In genomic region chr1:88985692-88986091, GRCh38 we compare ENCODE assay signal across 9 cellular contexts. TPM values are rescaled to one million over a fixed set of nuclear protein-coding genes. Genes with fewer than 3 reads are reported as not detected.
DNase-seq lines count a peak whose midpoint lies in the region; ATAC-seq and TF ChIP-seq lines count a peak whose summit lies in the region.
"Had no signal": no experiment of that assay in that cellular context is flagged by ENCODE, and none has a peak within 500 bp of the region (broad histone marks: within the 10 kb centered on the region; RNA-seq: fewer than 3 reads in every experiment).

No MANE protein-coding gene starts in this region.

- H3K4me2 ChIP-seq in Loucy (ENCODE audit: low read depth, low read length, poor library complexity, severe bottlenecking), result peak overlapping the region; percentile 74

- no peaks in the 10 kb centered on the region for H3K9me3 Mint-ChIP-seq in CD4-positive, CD25-positive, alpha-beta regulatory T cell

- H3K27ac ChIP-seq in CD4-positive, CD25-positive, alpha-beta regulatory T cell (ENCODE audit: insufficient read depth, low read length, poor library complexity, severe bottlenecking), result peak overlapping the region; percentile 44
- H3K27ac ChIP-seq in cingulate gyrus (ENCODE audit: low read depth, low read length), result peak overlapping the region; percentile 58

- peaks cover 21% of the 10 kb centered on the region for H3K36me3 Mint-ChIP-seq in CD4-positive, CD25-positive, alpha-beta regulatory T cell

- no peaks in the 10 kb centered on the region for H3K9me3 ChIP-seq in CD4-positive, CD25-positive, alpha-beta regulatory T cell (ENCODE audit: control insufficient read depth in 2 of 2, low read length in 2 of 2)
- H3K9me3 ChIP-seq in Loucy (ENCODE audit: insufficient read depth, low read depth, low read length), result no peaks in the 10 kb centered on the region

- no peak overlapping the region for H3K9ac ChIP-seq in Loucy (ENCODE audit: low read depth, low read length, poor library complexity, severe bottlenecking)

- TF ChIP-seq CTCF in Loucy (conservative IDR thresholded peaks at IDR 0.05; ENCODE audit: low read length), result no peak
- no peak for TF ChIP-seq CTCF in omental fat pad (IDR thresholded peaks at IDR 0.05)

- peaks cover 90% of the 10 kb centered on the region for H3K79me2 ChIP-seq in Loucy (ENCODE audit: insufficient read depth, low read length)

- DNase-seq in CD4-positive, CD25-positive, alpha-beta regulatory T cell, result no peak
- no peak for DNase-seq in omental fat pad (ENCODE audit: low spot score)
- DNase-seq in COLO829 (ENCODE audit: low spot score), result no peak
- no peak for DNase-seq in kidney glomerular epithelial cell (lab: John Stamatoyannopoulos, UW)
- DNase-seq: activated naive CD8-positive, alpha-beta T cell treated with anti-CD3 and anti-CD28 coated beads, Interleukin-2, amount 10 ng/mL, durations not matched to agents 7 days and 5 days had no signal

- H3K27me3 Mint-ChIP-seq in CD4-positive, CD25-positive, alpha-beta regulatory T cell, result no peaks in the 10 kb centered on the region
- H3K27me3 Mint-ChIP-seq: activated naive CD8-positive, alpha-beta T cell treated with anti-CD3 and anti-CD28 coated beads, Interleukin-2, amount 10 ng/mL, durations not matched to agents 7 days and 5 days had no signal

- no peak overlapping the region for H2AFZ ChIP-seq in Loucy (ENCODE audit: low read length)

- ATAC-seq in CD4-positive, CD25-positive, alpha-beta regulatory T cell (ENCODE audit: low read depth in 2 of 2), result no peak
- ATAC-seq in omental fat pad (ENCODE audit: low FRiP score), result peak; percentile 31
- ATAC-seq in GM21515 (IDR thresholded peaks at IDR 0.05; ENCODE audit: unreplicated experiment), result no peak
- no peak for ATAC-seq in GM21529 (IDR thresholded peaks at IDR 0.05; ENCODE audit: unreplicated experiment)

- peaks cover 24% of the 10 kb centered on the region for H4K20me1 ChIP-seq in Loucy (ENCODE audit: insufficient read depth, low read length, poor library complexity, severe bottlenecking)

- H3K4me3 ChIP-seq in CD4-positive, CD25-positive, alpha-beta regulatory T cell (ENCODE audit: low read depth, low read length), result no peak overlapping the region
- H3K4me3 ChIP-seq in Loucy (ENCODE audit: low read length, poor library complexity, severe bottlenecking), result no peak overlapping the region

- H3K27me3 ChIP-seq in CD4-positive, CD25-positive, alpha-beta regulatory T cell (ENCODE audit: control insufficient read depth, insufficient read depth, low read length), result no peaks in the 10 kb centered on the region
- no peaks in the 10 kb centered on the region for H3K27me3 ChIP-seq in Loucy (ENCODE audit: insufficient read depth, low read length, poor library complexity, severe bottlenecking)

- peaks cover 32 to 81% (median 68%) of the 10 kb centered on the region in 4 donors for H3K4me1 Mint-ChIP-seq in CD4-positive, CD25-positive, alpha-beta regulatory T cell

- H3K4me3 Mint-ChIP-seq in CD4-positive, CD25-positive, alpha-beta regulatory T cell, result no peak overlapping the region
- H3K4me3 Mint-ChIP-seq: activated naive CD8-positive, alpha-beta T cell treated with anti-CD3 and anti-CD28 coated beads, Interleukin-2, amount 10 ng/mL, durations not matched to agents 7 days and 5 days had no signal

- H3K9me2 ChIP-seq in Loucy (replicated peaks; ENCODE audit: low read depth, low read length), result no peaks in the 10 kb centered on the region

- no peaks in the 10 kb centered on the region; the same call in 1 of the 2 replicates for H3F3A ChIP-seq in Loucy (ENCODE audit: low read depth)

- H3K4me1 ChIP-seq in CD4-positive, CD25-positive, alpha-beta regulatory T cell (ENCODE audit: control insufficient read depth, insufficient read depth, low read length, poor library complexity, severe bottlenecking), result peaks cover 20% of the 10 kb centered on the region
- H3K4me1 ChIP-seq in Loucy (ENCODE audit: insufficient read depth, low read length, poor library complexity, severe bottlenecking), result peaks cover 47% of the 10 kb centered on the region

- peaks cover 18% of the 10 kb centered on the region for H3K36me3 ChIP-seq in CD4-positive, CD25-positive, alpha-beta regulatory T cell (ENCODE audit: control insufficient read depth, insufficient read depth, low read length)
- H3K36me3 ChIP-seq in Loucy (ENCODE audit: insufficient read depth, low read length), result peaks cover 14% of the 10 kb centered on the region; the same call in 1 of the 2 replicates

- peak overlapping the region in 2 of 3 donors; percentile 37 to 75 for H3K27ac Mint-ChIP-seq in CD4-positive, CD25-positive, alpha-beta regulatory T cell

RNA-seq across cellular contexts. Expression of gene KYAT3, which starts 6.7 kb away (rescaled TPM):
- 16.5 TPM for total RNA-seq in CD4-positive, CD25-positive, alpha-beta regulatory T cell
- 10 to 100 TPM; 20.4 to 32.0 (median 24.4) TPM for polyA plus RNA-seq in CD4-positive, CD25-positive, alpha-beta regulatory T cell
- 10 to 100 TPM; 23.8 to 44.6 (median 27.2) TPM for total RNA-seq in omental fat pad

RNA-seq across cellular contexts. Expression of gene RBMXL1, which starts 6.7 kb away (rescaled TPM):
- 30.3 TPM for total RNA-seq in CD4-positive, CD25-positive, alpha-beta regulatory T cell
- polyA plus RNA-seq in CD4-positive, CD25-positive, alpha-beta regulatory T cell, result 10 to 100 TPM; 10.6 to 14.0 (median 11.1) TPM
- 10 to 100 TPM; 15.9 to 22.6 (median 17.1) TPM for total RNA-seq in omental fat pad

RNA-seq across cellular contexts. Expression of gene GBP3, which starts 37.0 kb away (rescaled TPM):
- 36.6 TPM for total RNA-seq in CD4-positive, CD25-positive, alpha-beta regulatory T cell
- 10 to 100 TPM; 11.7 to 21.8 (median 18.1) TPM for polyA plus RNA-seq in CD4-positive, CD25-positive, alpha-beta regulatory T cell
- total RNA-seq in omental fat pad, result 10 to 100 TPM; 11.5 to 45.4 (median 26.3) TPM
